ENCODE assay signal across 1 cellular context in genomic region chr6:17200395-17200794, GRCh38.
TF ChIP-seq lines count a peak whose summit lies in the region.

No MANE protein-coding gene starts in this region.

TF ChIP-seq in GM23338, 12 proteins besides CTCF, POLR2A, EP300 and RAD21 (continued from another document):
- 0 out of 2 replicates have a peak, but pooled peaks have one; percentile 19 for TF ChIP-seq ZNF462 (CRISPR knock-in tag; IDR thresholded peaks at IDR 0.05)
